8 cellular contexts compared by ENCODE assay signal in the genomic region with DNA sequence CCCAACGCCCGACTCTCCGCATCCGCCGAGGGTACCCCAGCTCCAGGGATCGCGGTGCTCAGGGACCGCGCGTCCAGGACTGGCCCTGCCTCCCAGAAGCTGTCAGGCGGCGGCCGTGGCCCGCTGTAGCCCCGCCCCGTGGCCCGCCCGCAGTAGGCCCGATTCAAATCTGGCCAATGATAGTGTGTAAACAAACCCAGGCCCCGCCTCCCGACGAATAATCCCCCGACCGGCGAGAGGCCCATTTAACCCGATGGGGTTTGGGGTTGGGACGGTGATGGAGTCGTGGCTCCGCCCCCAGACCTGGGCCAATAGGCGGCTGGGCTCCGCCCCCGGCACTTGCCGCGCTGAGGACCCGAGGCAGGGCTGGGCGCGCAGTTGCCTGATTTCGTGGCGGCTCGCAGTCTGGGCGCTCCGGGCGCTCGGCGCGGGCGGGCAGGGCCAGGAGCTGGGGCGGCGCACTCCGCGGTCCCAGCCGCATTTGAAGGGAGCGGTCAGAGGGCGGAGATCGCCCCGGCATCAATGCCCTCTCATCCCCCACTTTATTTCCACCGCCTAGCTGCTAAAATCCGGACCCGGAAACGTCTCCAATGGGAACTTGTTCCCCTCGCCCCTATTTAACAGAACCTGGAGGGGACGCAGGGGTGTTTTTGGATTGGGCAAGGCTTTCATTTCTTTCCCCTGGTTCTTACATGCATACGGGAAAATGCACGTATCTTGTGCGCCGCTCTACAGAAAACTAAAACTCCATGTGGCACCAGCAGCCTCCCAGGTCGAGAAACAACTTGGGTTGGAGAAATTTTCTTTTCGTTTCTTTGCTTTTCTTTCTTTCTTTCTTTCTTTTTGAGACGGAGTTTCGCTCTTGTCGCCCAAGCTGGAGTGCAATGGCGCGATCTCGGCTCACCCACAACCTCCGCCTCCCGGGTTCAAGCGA. TPM values are rescaled to one million over a fixed set of nuclear protein-coding genes. Genes with fewer than 3 reads are reported as not detected.
DNase-seq lines count a peak whose midpoint lies in the region; ATAC-seq and TF ChIP-seq lines count a peak whose summit lies in the region.

No MANE protein-coding gene starts in this region.

- H3K4me3 ChIP-seq in AG04449 (ENCODE audit: low read depth, low read length): peak overlapping the region; percentile 66
- peak overlapping the region; percentile 57 to 90 (median 62) for H3K4me3 ChIP-seq in mammary epithelial cell (replicated peaks in 1 of 3; ENCODE audit: insufficient read depth in 1 of 3, low read depth in 2 of 3, low read length in 3 of 3)
- peak overlapping the region; percentile 85 for H3K4me3 ChIP-seq in iPS-20b (ENCODE audit: low read length)
- H3K4me3 ChIP-seq in skin epidermis: peak overlapping the region; percentile 31 to 59 (median 44)

- no peaks in the 10 kb centered on the region for H3K36me3 ChIP-seq in mammary epithelial cell (ENCODE audit: insufficient read depth, low read length)
- H3K36me3 ChIP-seq in iPS-20b (ENCODE audit: insufficient read depth, low read depth, low read length): no peaks in the 10 kb centered on the region

- dilution Hi-C loops in mammary epithelial cell (cut with HindIII; ENCODE audit: low sequenced_read_pairs): no loop called here

- H3K79me2 ChIP-seq in mammary epithelial cell (ENCODE audit: insufficient read depth, low read length): no peaks in the 10 kb centered on the region

- POLR2A ChIA-PET in AG04449 (lab: Yijun Ruan, JAX): interaction anchor here (1.5 to 1.6 kb wide), 2 partner anchors 8 to 10 kb away, joined by 5 to 9 read pairs; a partner anchor contains a TSS

- DNase-seq in AG04449 (ENCODE audit: low read depth, low spot score): peak; percentile 85
- peak; percentile 99 for DNase-seq in NCI-H2196 (lab: John Stamatoyannopoulos, UW; ENCODE audit: unreplicated experiment)
- peak; percentile 99 for DNase-seq in mammary epithelial cell

- no peaks in the 10 kb centered on the region for H4K20me1 ChIP-seq in mammary epithelial cell (ENCODE audit: insufficient read depth, low read length)

- no peak for TF ChIP-seq CTCF in AG04449 (IDR thresholded peaks at IDR 0.05; ENCODE audit: insufficient read depth, low read length, missing control alignments)
- TF ChIP-seq CTCF in VCaP (conservative IDR thresholded peaks at IDR 0.05): no peak; the same call in 1 of the 2 replicates
- peak in 1 of 2 donors; percentile 2 for TF ChIP-seq CTCF in mammary epithelial cell (conservative IDR thresholded peaks at IDR 0.05 in 1 of 2, IDR thresholded peaks at IDR 0.05 in 1 of 2; ENCODE audit: extremely low read depth in 1 of 2, insufficient read depth in 1 of 2, low read depth in 1 of 2, low read length in 2 of 2)

- H3K9ac ChIP-seq in mammary epithelial cell (ENCODE audit: insufficient read depth, low read length) (peak overlapping the region; percentile 69), iPS-20b (ENCODE audit: low read depth, low read length) (peak overlapping the region; percentile 87; the same call in 1 of the 2 replicates)

- H3K4me2 ChIP-seq in mammary epithelial cell (ENCODE audit: insufficient read depth, low read depth, low read length): peak overlapping the region; percentile 89

- WGBS in mammary epithelial cell (ENCODE audit: low coverage, missing lambda C conversion rate): under 1% methylated on average over 39 of the region's 77 CpGs

- no peaks in the 10 kb centered on the region for H3K9me3 ChIP-seq in mammary epithelial cell (replicated peaks; ENCODE audit: insufficient read depth, low read length)
- no peaks in the 10 kb centered on the region for H3K9me3 ChIP-seq in iPS-20b (ENCODE audit: insufficient read depth, low read depth, low read length)

- CTCF ChIA-PET in AG04449 (lab: Yijun Ruan, JAX): interaction anchor here (1.2 to 2.0 kb wide), 3 partner anchors 10 to 80 kb away, joined by 3 to 6 read pairs (median 5); no protein-coding TSS in a partner anchor
- CTCF ChIA-PET in mammary epithelial cell (lab: Charles Lee; ENCODE audit: low non-redundant PET): interaction anchor here (0.7 to 0.9 kb wide), 2 partner anchors 67 to 173 kb away, joined by 6 to 18 read pairs; no protein-coding TSS in a partner anchor

- intact Hi-C loops in mammary epithelial cell (cut with micrococcal nuclease): loop anchor here (1.0 to 5.0 kb wide), 2 partner anchors 8 to 163 kb away; no protein-coding TSS in a partner anchor

- H2AFZ ChIP-seq in mammary epithelial cell (ENCODE audit: low read depth, low read length): peak overlapping the region; percentile 97

- H3K27me3 ChIP-seq in mammary epithelial cell (ENCODE audit: insufficient read depth, low read length): no peaks in the 10 kb centered on the region
- no peaks in the 10 kb centered on the region for H3K27me3 ChIP-seq in iPS-20b (ENCODE audit: insufficient read depth, low read length)

- ATAC-seq in GM18873 (IDR thresholded peaks at IDR 0.05; ENCODE audit: low FRiP score, unreplicated experiment) (peak; percentile 87), HG03135 (IDR thresholded peaks at IDR 0.05; ENCODE audit: unreplicated experiment) (peak; percentile 96)

- no TSS peak for BruUV-seq in mammary epithelial cell (replicated peaks; lab: Mats Ljungman, UMichigan)

- peak overlapping the region; percentile 86 for H3K27ac ChIP-seq in VCaP
- H3K27ac ChIP-seq in mammary epithelial cell (ENCODE audit: insufficient read depth, low read depth, low read length): peak overlapping the region; percentile 70
- peak overlapping the region; percentile 52 for H3K27ac ChIP-seq in iPS-20b (ENCODE audit: low read length)
- H3K27ac ChIP-seq in skin epidermis: peak overlapping the region; percentile 52 to 92 (median 88)

- H3K4me1 ChIP-seq in mammary epithelial cell (ENCODE audit: insufficient read depth, low read length) (peaks cover 17% of the 10 kb centered on the region), iPS-20b (ENCODE audit: insufficient read depth, low read length) (peaks cover 2% of the 10 kb centered on the region; the same call in 1 of the 2 replicates)

- in situ Hi-C loops in mammary epithelial cell (cut with MboI; ENCODE audit: low sequenced_read_pairs in 2 of 2): loop anchor here in 1 of 2 donors (5.0 to 10.0 kb wide), 2 partner anchors 88 to 166 kb away; no protein-coding TSS in a partner anchor

RNA-seq across cellular contexts. Expression of a gene that starts 8.4 kb away (rescaled TPM):
- total RNA-seq in mammary epithelial cell: 10 to 100 TPM; 10.2 to 11.7 TPM
- 0.63 TPM for polyA plus RNA-seq in mammary epithelial cell
- polyA minus RNA-seq in mammary epithelial cell: 13.6 TPM

RNA-seq across cellular contexts. Expression of a gene that starts 27.6 kb away (rescaled TPM):
- total RNA-seq in mammary epithelial cell: not detected
- polyA plus RNA-seq in mammary epithelial cell: not detected
- polyA minus RNA-seq in mammary epithelial cell: not detected

Comparison
In these comparisons a context has a peak if more than half of its experiments do, and no peak if none do; other contexts are left out.
1. Peak in every context shown above with its lines: DNase-seq, ATAC-seq, H3K4me3 ChIP-seq and H3K27ac ChIP-seq.